Comparison of ENCODE assay signal across 12 cellular contexts in genomic region chr3:12708584-12709192, GRCh38. TPM values are rescaled to one million over a fixed set of nuclear protein-coding genes. Genes with fewer than 3 reads are reported as not detected.
A peak's percentile ranks its signal among the peaks of the same experiment; 100 is the strongest.
DNase-seq lines count a peak whose midpoint lies in the region; ATAC-seq and TF ChIP-seq lines count a peak whose summit lies in the region.
"Had no signal": no experiment of that assay in that cellular context is flagged by ENCODE, and none has a peak within 500 bp of the region (broad histone marks: within the 10 kb centered on the region; RNA-seq: fewer than 3 reads in every experiment).

No MANE protein-coding gene starts in this region.

- no peak overlapping the region for H2AFZ ChIP-seq in fibroblast of lung (ENCODE audit: low read length)

- H3K9me3 ChIP-seq in fibroblast of lung (ENCODE audit: control insufficient read depth, insufficient read depth, low read depth, low read length) (no peaks in the 10 kb centered on the region), psoas muscle (no peaks in the 10 kb centered on the region)

- H3K36me3 ChIP-seq in fibroblast of lung (ENCODE audit: control insufficient read depth, insufficient read depth, low read length) (no peaks in the 10 kb centered on the region), psoas muscle (ENCODE audit: insufficient read depth in 1 of 2, low read depth in 1 of 2) (no peaks in the 10 kb centered on the region)

- H3K79me2 ChIP-seq in fibroblast of lung (ENCODE audit: control insufficient read depth, insufficient read depth, low read length), result no peaks in the 10 kb centered on the region

- H3K27me3 ChIP-seq in fibroblast of lung (ENCODE audit: control insufficient read depth, insufficient read depth, low read length) (no peaks in the 10 kb centered on the region), psoas muscle (ENCODE audit: insufficient read depth in 3 of 3, low read length in 2 of 3) (no peaks in the 10 kb centered on the region)

- POLR2A ChIA-PET in RWPE1 (lab: Yijun Ruan, JAX; ENCODE audit: low non-redundant PET), result no interaction called here

- H3K4me3 ChIP-seq in fibroblast of lung (replicated peaks in 1 of 4; ENCODE audit: control extremely low read depth in 1 of 4, insufficient read depth in 1 of 4, low read depth in 3 of 4, low read length in 4 of 4), result no peak overlapping the region
- no peak overlapping the region for H3K4me3 ChIP-seq in psoas muscle

- H4K20me1 ChIP-seq in fibroblast of lung (ENCODE audit: control insufficient read depth, extremely low read depth, insufficient read depth, low read length), result no peaks in the 10 kb centered on the region

- WGBS in psoas muscle, 3 donors, result 42 to 54% (median 46%) methylated on average over 6 of the region's 6 CpGs

- H3K27ac ChIP-seq in RWPE1, result no peak overlapping the region
- no peak overlapping the region for H3K27ac ChIP-seq in fibroblast of lung (ENCODE audit: insufficient read depth, low read length)
- no peak overlapping the region for H3K27ac ChIP-seq in psoas muscle
- H3K27ac ChIP-seq: HL-60 had no signal

- no peak overlapping the region for H3K4me2 ChIP-seq in fibroblast of lung (ENCODE audit: extremely low read depth, insufficient read depth, low read length)

- DNase-seq in ELR (ENCODE audit: low read depth) (peak; percentile 92), RWPE1 (ENCODE audit: low spot score) (peak; percentile 41), fibroblast of lung (ENCODE audit: low read depth in 2 of 2) (peak; percentile 72 to 95), psoas muscle (peak; percentile 56 to 73), DMS 273 (lab: John Stamatoyannopoulos, UW; ENCODE audit: unreplicated experiment) (no peak), DMS114 treated with DMSO at 0.1 percent for 48 hours (lab: John Stamatoyannopoulos, UW; ENCODE audit: unreplicated experiment) (no peak), NK-92 (lab: John Stamatoyannopoulos, UW; ENCODE audit: unreplicated experiment) (no peak), dermis blood vessel endothelial cell (no peak)
- DNase-seq: activated CD4-positive, alpha-beta T cell treated with anti-CD3 and anti-CD28 coated beads for 4 hours; DMS79; NCI-H2029 had no signal

- H3K9ac ChIP-seq in fibroblast of lung (ENCODE audit: insufficient read depth, low read length), result no peak overlapping the region

- CTCF ChIA-PET in RWPE1 (lab: Yijun Ruan, JAX), result no interaction called here

- intact Hi-C loops in psoas muscle (cut with DNase I), result loop anchor here in 1 of 2 donors (5.0 kb wide), 1 partner anchor 184 kb away; no protein-coding TSS in a partner anchor

- H3K4me1 ChIP-seq in fibroblast of lung (ENCODE audit: control insufficient read depth, extremely low read depth, insufficient read depth, low read length) (no peaks in the 10 kb centered on the region), psoas muscle (peaks cover 11% of the 10 kb centered on the region)

- TF ChIP-seq CTCF in RWPE1 (conservative IDR thresholded peaks at IDR 0.05; ENCODE audit: low read depth) (no peak), fibroblast of lung (conservative IDR thresholded peaks at IDR 0.05 in 1 of 2, IDR thresholded peaks at IDR 0.05 in 1 of 2; ENCODE audit: low read depth in 1 of 2, low read length in 2 of 2) (peak; percentile 34 to 37), psoas muscle (IDR thresholded peaks at IDR 0.05) (peak; percentile 20)

- peak; percentile 37 to 56 (median 53) for ATAC-seq in psoas muscle

RNA-seq across cellular contexts. Expression of gene RAF1, which starts 44.8 kb away (rescaled TPM):
- total RNA-seq in fibroblast of lung, result 135 and 258 TPM in 2 replicates
- 133 and 134 TPM in 2 replicates for polyA plus RNA-seq in fibroblast of lung
- 76.2 and 79.1 TPM in 2 replicates for polyA plus RNA-seq in fibroblast of lung (2012)
- 149 and 212 TPM in 2 replicates for polyA minus RNA-seq in fibroblast of lung (ENCODE audit: low replicate concordance)
- total RNA-seq in psoas muscle, result 100 to 1,000 TPM; 109 to 221 (median 160) TPM
- polyA plus RNA-seq in psoas muscle, result 100 to 1,000 TPM in 2 of 3 donors, 10 to 100 TPM in 1; 87.2 to 391 (median 132) TPM
- 69.1 and 96.3 TPM in 2 replicates for total RNA-seq in dermis blood vessel endothelial cell

RNA-seq across cellular contexts. Expression of gene TMEM40, which starts 50.4 kb away (rescaled TPM):
- total RNA-seq in fibroblast of lung (under 0.01 TPM in 1 of 2 replicates, not detected in the other), psoas muscle (1 to 10 TPM in 3 of 4 donors, under 1 TPM in 1; 0.59 to 4.4 (median 2.3) TPM), dermis blood vessel endothelial cell (not detected in 2 replicates)
- polyA plus RNA-seq in fibroblast of lung (0.33 TPM in 1 of 2 replicates, not detected in the other), psoas muscle (under 1 TPM; 0.30 to 0.52 (median 0.40) TPM)
- not detected in 2 replicates for polyA plus RNA-seq in fibroblast of lung (2012)
- polyA minus RNA-seq in fibroblast of lung (ENCODE audit: low replicate concordance), result not detected in 2 replicates

Comparison
In these comparisons a context has a peak if more than half of its experiments do, and no peak if none do; other contexts are left out.
1. DNase-seq: peak in ELR (single experiment), RWPE1 (single experiment), fibroblast of lung (2 of 2) and psoas muscle (2 of 2); none in DMS 273 (single experiment), DMS114 treated with DMSO at 0.1 percent for 48 hours (single experiment), NK-92 (single experiment) and dermis blood vessel endothelial cell (single experiment).